ENCODE assay signal across 1 cellular context in genomic region chr17:17252149-17252810, GRCh38.
TF ChIP-seq lines count a peak whose summit lies in the region.

No MANE protein-coding gene starts in this region.

TF ChIP-seq in SK-N-SH treated with all-trans-retinoic acid at 6 μM for 48 hours, 23 proteins besides CTCF, POLR2A, EP300 and RAD21 (continued from another document):
- TF ChIP-seq CREB5 (CRISPR knock-in tag; IDR thresholded peaks at IDR 0.05; ENCODE audit: low read depth) (no peak), GLIS3 (CRISPR knock-in tag; IDR thresholded peaks at IDR 0.05) (no peak), PATZ1 (CRISPR knock-in tag; IDR thresholded peaks at IDR 0.05; ENCODE audit: borderline replicate concordance) (no peak), ESRRG (CRISPR knock-in tag; IDR thresholded peaks at IDR 0.05) (no peak), ZC3H10 (CRISPR knock-in tag; IDR thresholded peaks at IDR 0.05) (no peak), ZFP30 (CRISPR knock-in tag; IDR thresholded peaks at IDR 0.05) (no peak)
TF ChIP-seq in SK-N-SH treated with all-trans-retinoic acid at 6 μM for 48 hours: peak in this region for 0.
